Comparison of ENCODE assay signal across 33 cellular contexts in the genomic region with DNA sequence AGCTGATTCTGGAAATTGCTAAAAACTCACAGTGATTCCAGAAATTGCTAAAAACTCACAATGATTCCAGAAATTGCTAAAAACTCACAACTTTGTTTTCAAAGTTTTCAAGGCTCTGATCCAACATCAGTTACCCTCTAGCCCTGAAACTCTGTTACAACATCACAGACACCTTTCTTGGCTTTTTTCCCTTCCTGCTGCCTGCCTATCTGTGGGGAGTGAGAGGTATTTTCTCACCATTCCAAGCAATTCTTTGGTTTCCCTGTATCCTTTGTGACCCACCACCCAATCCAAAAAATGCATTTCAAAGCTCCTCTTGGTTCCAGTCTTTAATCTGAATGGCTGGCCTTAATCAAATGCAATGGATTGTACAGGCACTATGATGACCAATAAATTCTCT.
"Had no signal": no experiment of that assay in that cellular context is flagged by ENCODE, and none has a peak within 500 bp of the region (broad histone marks: within the 10 kb centered on the region; RNA-seq: fewer than 3 reads in every experiment).

No MANE protein-coding gene starts in this region.

- H3K36me3 Mint-ChIP-seq: activated naive CD4-positive, alpha-beta T cell treated with anti-CD3 and anti-CD28 coated beads, Interleukin-2, amount 10 ng/mL, durations not matched to agents 7 days and 5 days; activated naive CD4-positive, alpha-beta T cell treated with anti-CD3 and anti-CD28 coated beads, Interleukin-2, amount 50 U/mL, for 72 hours; activated naive CD8-positive, alpha-beta T cell treated with anti-CD3 and anti-CD28 coated beads, Interleukin-2, amount 10 ng/mL, durations not matched to agents 7 days and 5 days had no signal

- H3K4me3 ChIP-seq: body of pancreas, esophagus muscularis mucosa, gastrocnemius medialis had no signal

- H3K4me1 Mint-ChIP-seq: activated B cell treated with CpG ODN at 0.5 μM for 24 hours; activated naive CD4-positive, alpha-beta T cell treated with anti-CD3 and anti-CD28 coated beads, Interleukin-2, amount 10 ng/mL, durations not matched to agents 7 days and 5 days; activated naive CD8-positive, alpha-beta T cell treated with anti-CD3 and anti-CD28 coated beads, Interleukin-2, amount 10 ng/mL, durations not matched to agents 7 days and 5 days; T-helper 17 cell had no signal

- H3K27me3 ChIP-seq: body of pancreas, esophagus muscularis mucosa, foreskin keratinocyte, gastrocnemius medialis had no signal

- H3K4me1 ChIP-seq: body of pancreas, esophagus muscularis mucosa, foreskin keratinocyte, gastrocnemius medialis had no signal

- H3K27me3 Mint-ChIP-seq: activated B cell treated with CpG ODN at 0.5 μM for 24 hours; activated CD8-positive, alpha-beta T cell treated with anti-CD3 and anti-CD28 coated beads for 36 hours; activated naive CD4-positive, alpha-beta T cell treated with anti-CD3 and anti-CD28 coated beads, Interleukin-2, amount 10 ng/mL, durations not matched to agents 7 days and 5 days; activated naive CD8-positive, alpha-beta T cell treated with anti-CD3 and anti-CD28 coated beads, Interleukin-2, amount 10 ng/mL, durations not matched to agents 7 days and 5 days; effector memory CD8-positive, alpha-beta T cell; T-helper 17 cell had no signal

- ATAC-seq: activated CD4-positive, CD25-positive, alpha-beta regulatory T cell treated with anti-CD3 and anti-CD28 coated beads, Interleukin-2, amount 50 U/mL, for 24 hours; activated CD8-positive, alpha-beta T cell treated with anti-CD3 and anti-CD28 coated beads for 36 hours; activated naive CD4-positive, alpha-beta T cell treated with anti-CD3 and anti-CD28 coated beads, Interleukin-2, amount 50 U/mL, for 72 hours; body of pancreas; effector memory CD8-positive, alpha-beta T cell; foreskin keratinocyte; gastrocnemius medialis; T-helper 17 cell had no signal

- H3K27ac Mint-ChIP-seq: activated B cell treated with CpG ODN at 0.5 μM for 24 hours; activated CD8-positive, alpha-beta T cell treated with anti-CD3 and anti-CD28 coated beads for 36 hours; activated naive CD4-positive, alpha-beta T cell treated with anti-CD3 and anti-CD28 coated beads, Interleukin-2, amount 10 ng/mL, durations not matched to agents 7 days and 5 days; activated naive CD4-positive, alpha-beta T cell treated with anti-CD3 and anti-CD28 coated beads, Interleukin-2, amount 50 U/mL, for 72 hours; activated naive CD8-positive, alpha-beta T cell treated with anti-CD3 and anti-CD28 coated beads, Interleukin-2, amount 10 ng/mL, durations not matched to agents 7 days and 5 days; activated T-helper 1 cell treated with anti-CD3 and anti-CD28 coated beads, Interleukin-12 subunit alpha, Interleukin-12 subunit beta, Interleukin-2, Interleukin-4 antibody, amounts not matched to agents 30 ng/mL and 10 ng/mL and 1 ng/mL, durations not matched to agents 14 hours and 24 hours and 36 hours; activated T-helper 2 cell treated with anti-CD3 and anti-CD28 coated beads, Interferon-gamma antibody, Interleukin-2, Interleukin-4, amounts not matched to agents 10 μg/mL and 5 μg/mL and 100 μg/mL, durations not matched to agents 14 hours and 24 hours and 36 hours; effector memory CD8-positive, alpha-beta T cell; T-helper 17 cell; T-helper 2 cell treated with Interferon-gamma antibody and Interleukin-4, amounts not matched to agents 5 μg/mL and 100 μg/mL, for 36 hours had no signal

- DNase-seq: activated B cell treated with CpG ODN at 0.5 μM for 24 hours; activated CD4-positive, alpha-beta T cell treated with anti-CD3 and anti-CD28 coated beads for 48 hours; activated CD4-positive, alpha-beta T cell treated with anti-CD3 and anti-CD28 coated beads, Interleukin-2, amount 50 U/mL, for 1 hour; activated CD4-positive, alpha-beta T cell treated with anti-CD3 and anti-CD28 coated beads, Interleukin-2, amount 50 U/mL, for 48 hours; activated CD8-positive, alpha-beta memory T cell treated with anti-CD3 and anti-CD28 coated beads for 24 hours; activated CD8-positive, alpha-beta T cell treated with anti-CD3 and anti-CD28 coated beads for 36 hours; activated effector memory CD4-positive, alpha-beta T cell treated with anti-CD3 and anti-CD28 coated beads, Interleukin-2, amount 50 U/mL, for 16 hours; activated naive CD4-positive, alpha-beta T cell; activated naive CD4-positive, alpha-beta T cell treated with anti-CD3 and anti-CD28 coated beads, Interleukin-2, amount 10 ng/mL, durations not matched to agents 7 days and 5 days; activated naive CD8-positive, alpha-beta T cell treated with anti-CD3 and anti-CD28 coated beads, Interleukin-2, amount 10 ng/mL, durations not matched to agents 7 days and 5 days; activated T-cell treated with anti-CD3 and anti-CD28 coated beads, Interleukin-2, amount 50 U/mL, for 48 hours; amniotic stem cell; anterior cingulate cortex; body of pancreas; caudate nucleus; cortex of kidney; dermis blood vessel endothelial cell; effector CD4-positive, alpha-beta T cell; effector memory CD8-positive, alpha-beta T cell; erythroblast; foreskin keratinocyte; gastrocnemius medialis; glutamatergic neuron; T-helper 1 cell; T-helper 17 cell; T1000; WERI-Rb-1 had no signal

- H3K36me3 ChIP-seq: esophagus muscularis mucosa, gastrocnemius medialis, WERI-Rb-1 had no signal

- H3K27ac ChIP-seq: body of pancreas, esophagus muscularis mucosa, foreskin keratinocyte, gastrocnemius medialis, WERI-Rb-1 had no signal

- H3K4me3 Mint-ChIP-seq: activated B cell treated with CpG ODN at 0.5 μM for 24 hours; activated CD8-positive, alpha-beta T cell treated with anti-CD3 and anti-CD28 coated beads for 36 hours; activated naive CD4-positive, alpha-beta T cell treated with anti-CD3 and anti-CD28 coated beads, Interleukin-2, amount 10 ng/mL, durations not matched to agents 7 days and 5 days; activated naive CD8-positive, alpha-beta T cell treated with anti-CD3 and anti-CD28 coated beads, Interleukin-2, amount 10 ng/mL, durations not matched to agents 7 days and 5 days; activated T-helper 1 cell treated with anti-CD3 and anti-CD28 coated beads, Interleukin-12 subunit alpha, Interleukin-12 subunit beta, Interleukin-2, Interleukin-4 antibody, amounts not matched to agents 30 ng/mL and 10 ng/mL and 1 ng/mL, durations not matched to agents 14 hours and 24 hours and 36 hours; effector memory CD8-positive, alpha-beta T cell; T-helper 17 cell; T-helper 2 cell treated with Interferon-gamma antibody and Interleukin-4, amounts not matched to agents 5 μg/mL and 100 μg/mL, for 36 hours had no signal

- H3K9me3 ChIP-seq: body of pancreas, esophagus muscularis mucosa, gastrocnemius medialis had no signal
